11 cellular contexts compared by ENCODE assay signal in the genomic region with DNA sequence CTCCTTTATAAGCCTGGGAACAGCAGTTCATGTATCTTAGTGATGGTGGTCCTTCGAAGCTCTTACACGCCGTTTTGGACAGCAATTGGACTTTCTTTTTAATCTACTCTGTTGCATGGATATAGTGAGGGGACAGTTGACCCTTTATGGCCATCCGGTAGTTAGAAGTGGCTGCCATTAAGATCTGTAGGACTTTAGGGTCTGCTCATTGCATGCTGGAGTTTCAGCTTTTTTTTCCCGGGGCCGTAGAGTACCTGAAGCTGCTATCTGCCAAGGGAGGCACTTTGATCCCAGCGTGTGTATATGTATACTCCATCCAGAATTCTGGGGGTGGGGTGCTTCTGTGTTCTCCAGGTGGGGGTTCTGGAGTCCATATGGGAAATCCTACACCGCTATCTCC. TPM values are rescaled to one million over a fixed set of nuclear protein-coding genes. Genes with fewer than 3 reads are reported as not detected.
A peak's percentile ranks its signal among the peaks of the same experiment; 100 is the strongest.
DNase-seq lines count a peak whose midpoint lies in the region; FAIRE-seq and TF ChIP-seq lines count a peak whose summit lies in the region.
"Had no signal": no experiment of that assay in that cellular context is flagged by ENCODE, and none has a peak within 500 bp of the region (broad histone marks: within the 10 kb centered on the region; RNA-seq: fewer than 3 reads in every experiment).

No MANE protein-coding gene starts in this region.

- peaks cover 26% of the 10 kb centered on the region for H4K20me1 ChIP-seq in astrocyte (ENCODE audit: insufficient read depth, low read length)

- peaks cover 12% of the 10 kb centered on the region for H3K36me3 Mint-ChIP-seq in MCF 10A (ENCODE audit: insufficient read depth, unreplicated experiment)
- H3K36me3 Mint-ChIP-seq in astrocyte (ENCODE audit: low read depth, unreplicated experiment), result peaks cover 8% of the 10 kb centered on the region

- POLR2A ChIA-PET in MCF 10A (lab: Yijun Ruan, JAX), result interaction anchor here (0.6 to 3.1 kb wide), 12 partner anchors 11 to 375 kb away, joined by 3 to 14 read pairs (median 4); a partner anchor contains a TSS

- H3K27me3 ChIP-seq in breast epithelium (no peaks in the 10 kb centered on the region), astrocyte (ENCODE audit: insufficient read depth, low read length) (no peaks in the 10 kb centered on the region), layer of hippocampus (ENCODE audit: control insufficient read depth, insufficient read depth, low read length) (no peaks in the 10 kb centered on the region), suprapubic skin (no peaks in the 10 kb centered on the region)

- peaks cover 3 to 21% of the 10 kb centered on the region in 2 donors for H3K4me1 ChIP-seq in breast epithelium
- peaks cover 31% of the 10 kb centered on the region for H3K4me1 ChIP-seq in astrocyte (ENCODE audit: insufficient read depth, low read length)
- peaks cover 41% of the 10 kb centered on the region for H3K4me1 ChIP-seq in suprapubic skin

- TF ChIP-seq POLR2A in breast epithelium (IDR thresholded peaks at IDR 0.05) (no peak), suprapubic skin (IDR thresholded peaks at IDR 0.05) (no peak)

- CTCF ChIA-PET in MCF 10A (lab: Yijun Ruan, JAX), result interaction anchor here (0.7 to 6.8 kb wide), 13 partner anchors 10 to 198 kb away, joined by 3 to 70 read pairs (median 4); a partner anchor contains a TSS

- 79% methylated on average over 8 of the region's 8 CpGs for WGBS in suprapubic skin

- H3K9me3 Mint-ChIP-seq in MCF 10A (ENCODE audit: unreplicated experiment) (no peaks in the 10 kb centered on the region), astrocyte (ENCODE audit: unreplicated experiment) (no peaks in the 10 kb centered on the region)
- H3K9me3 Mint-ChIP-seq: activated B cell treated with CpG ODN at 0.5 μM for 24 hours had no signal

- H3K9me3 ChIP-seq in breast epithelium (no peaks in the 10 kb centered on the region), astrocyte (ENCODE audit: insufficient read depth, low read depth, low read length) (no peaks in the 10 kb centered on the region), suprapubic skin (no peaks in the 10 kb centered on the region)
- H3K9me3 ChIP-seq: thoracic aorta had no signal

- H3K4me3 ChIP-seq in breast epithelium, result peak overlapping the region in 2 of 3 donors; percentile 73 to 87
- peak overlapping the region; percentile 83 for H3K4me3 ChIP-seq in astrocyte (ENCODE audit: insufficient read depth, low read depth, low read length)
- peak overlapping the region; percentile 71 for H3K4me3 ChIP-seq in suprapubic skin

- BruUV-seq in MCF 10A (replicated peaks; lab: Mats Ljungman, UMichigan), result no TSS peak

- H3K27ac ChIP-seq in breast epithelium (peak overlapping the region; percentile 95 to 97), astrocyte (ENCODE audit: low read depth, low read length) (no peak overlapping the region), layer of hippocampus (ENCODE audit: low read depth, low read length) (peak overlapping the region; percentile 96), suprapubic skin (no peak overlapping the region)

- H2AFZ ChIP-seq in astrocyte (ENCODE audit: low read depth, low read length), result peak overlapping the region; percentile 83

- no peak for FAIRE-seq in astrocyte (lab: Jason Lieb, UNC)

- H3K36me3 ChIP-seq in breast epithelium (no peaks in the 10 kb centered on the region), astrocyte (ENCODE audit: insufficient read depth, low read length) (peaks cover 29% of the 10 kb centered on the region), suprapubic skin (peaks cover under 1% of the 10 kb centered on the region)
- H3K36me3 ChIP-seq: thoracic aorta had no signal

- peaks cover 32% of the 10 kb centered on the region for H3K79me2 ChIP-seq in astrocyte (ENCODE audit: insufficient read depth, low read length)

- intact Hi-C loops in breast epithelium (cut with DNase I; ENCODE audit: low total_unique reads) (loop anchor here (5.0 kb wide), 1 partner anchor 183 kb away; no protein-coding TSS in a partner anchor), MCF 10A (cut with micrococcal nuclease) (no loop called here)

- peak overlapping the region; percentile 90 for H3K9ac ChIP-seq in astrocyte (ENCODE audit: low read length)

- DNase-seq in breast epithelium (ENCODE audit: low spot score in 2 of 2), result peak in 1 of 2 donors; percentile 17
- DNase-seq in MCF 10A (ENCODE audit: unreplicated experiment), result no peak
- DNase-seq in astrocyte (ENCODE audit: low read depth), result no peak
- no peak for DNase-seq in suprapubic skin (ENCODE audit: low spot score in 2 of 2)
- DNase-seq in NCI-H1694 (lab: John Stamatoyannopoulos, UW), result no peak
- no peak for DNase-seq in NCI-H510A treated with DMSO at 0.1 percent for 48 hours (lab: John Stamatoyannopoulos, UW)
- DNase-seq in activated CD8-positive, alpha-beta memory T cell treated with anti-CD3 and anti-CD28 coated beads, Interleukin-2, amount 50 U/mL, for 48 hours, result no peak
- DNase-seq: activated B cell treated with CpG ODN at 0.5 μM for 24 hours, GOT3 had no signal

- H3K27ac Mint-ChIP-seq in MCF 10A (ENCODE audit: low read depth, unreplicated experiment), result no peak overlapping the region
- H3K27ac Mint-ChIP-seq in astrocyte (ENCODE audit: unreplicated experiment), result peak overlapping the region; percentile 54
- H3K27ac Mint-ChIP-seq: activated B cell treated with CpG ODN at 0.5 μM for 24 hours had no signal

- peak overlapping the region; percentile 94 for H3K4me2 ChIP-seq in astrocyte (ENCODE audit: low read length)

- H3K4me1 Mint-ChIP-seq in MCF 10A (ENCODE audit: insufficient read depth, unreplicated experiment), result peaks cover 12% of the 10 kb centered on the region
- H3K4me1 Mint-ChIP-seq in astrocyte (ENCODE audit: low read depth, unreplicated experiment), result peaks cover 19% of the 10 kb centered on the region

- H3K27me3 Mint-ChIP-seq in MCF 10A (ENCODE audit: insufficient read depth, unreplicated experiment), result no peaks in the 10 kb centered on the region
- H3K27me3 Mint-ChIP-seq in astrocyte (ENCODE audit: low read depth, unreplicated experiment), result no peaks in the 10 kb centered on the region
- H3K27me3 Mint-ChIP-seq: activated B cell treated with CpG ODN at 0.5 μM for 24 hours had no signal

- no peak for TF ChIP-seq EP300 in suprapubic skin (IDR thresholded peaks at IDR 0.05)

- H3K4me3 Mint-ChIP-seq in MCF 10A (ENCODE audit: unreplicated experiment), result no peak overlapping the region
- no peak overlapping the region for H3K4me3 Mint-ChIP-seq in astrocyte (ENCODE audit: unreplicated experiment)
- H3K4me3 Mint-ChIP-seq: activated B cell treated with CpG ODN at 0.5 μM for 24 hours had no signal

- TF ChIP-seq CTCF in breast epithelium (IDR thresholded peaks at IDR 0.05) (no peak), MCF 10A (IDR thresholded peaks at IDR 0.05; ENCODE audit: unreplicated experiment) (no peak), astrocyte (IDR thresholded peaks at IDR 0.05; ENCODE audit: insufficient read depth, low read depth, low read length) (no peak), suprapubic skin (IDR thresholded peaks at IDR 0.05) (no peak)

RNA-seq across cellular contexts. Expression of a gene that starts 1.2 kb away (rescaled TPM):
- total RNA-seq in breast epithelium (10 to 100 TPM in 2 of 3 donors, 1 to 10 TPM in 1; 8.2 to 20.5 (median 13.4) TPM), MCF 10A (2022) (23.1 and 23.2 TPM in 2 replicates), astrocyte (19.5 and 21.1 TPM in 2 replicates), suprapubic skin (10 to 100 TPM in 1 of 4 donors, 1 to 10 TPM in 3; 7.1 to 10.8 (median 9.8) TPM)

RNA-seq across cellular contexts. Expression of a gene that starts 1.7 kb away (rescaled TPM):
- total RNA-seq in breast epithelium (10 to 100 TPM; 84.7 to 92.4 (median 89.9) TPM), MCF 10A (2022) (70.2 and 83.4 TPM in 2 replicates), astrocyte (56.2 and 60.2 TPM in 2 replicates), suprapubic skin (10 to 100 TPM; 46.2 to 90.6 (median 47.6) TPM)

RNA-seq across cellular contexts. Expression of a gene that starts 4.2 kb away (rescaled TPM):
- 10 to 100 TPM in 1 of 3 donors, 1 to 10 TPM in 2; 4.8 to 21.0 (median 5.7) TPM for total RNA-seq in breast epithelium
- total RNA-seq in MCF 10A (2022), result 3.5 and 4.4 TPM in 2 replicates
- 25.3 and 33.7 TPM in 2 replicates for total RNA-seq in astrocyte
- 1 to 10 TPM; 4.2 to 7.6 (median 5.1) TPM for total RNA-seq in suprapubic skin

RNA-seq across cellular contexts. Expression of a gene that starts 25.0 kb away (rescaled TPM):
- total RNA-seq in breast epithelium, result 10 to 100 TPM in 2 of 3 donors, 1 to 10 TPM in 1; 6.4 to 89.7 (median 10.5) TPM
- 37.9 and 39.8 TPM in 2 replicates for total RNA-seq in MCF 10A (2022)
- total RNA-seq in astrocyte, result 50.4 and 54.1 TPM in 2 replicates
- 10 to 100 TPM; 21.4 to 31.0 (median 26.7) TPM for total RNA-seq in suprapubic skin

RNA-seq across cellular contexts. Expression of a gene that starts 29.6 kb away (rescaled TPM):
- total RNA-seq in breast epithelium (10 to 100 TPM; 47.5 to 99.0 (median 90.0) TPM), MCF 10A (2022) (78.5 and 87.1 TPM in 2 replicates), astrocyte (109 and 111 TPM in 2 replicates), suprapubic skin (10 to 100 TPM; 42.1 to 76.0 (median 67.7) TPM)

Comparison
In these comparisons a context has a peak if more than half of its experiments do, and no peak if none do; other contexts are left out.
1. H3K27ac ChIP-seq: peak in breast epithelium (2 of 2) and layer of hippocampus (single experiment); none in astrocyte (single experiment) and suprapubic skin (single experiment).
2. Peak in every context shown above with its lines, with median percentiles within 50 percentile points of each other: H3K4me3 ChIP-seq.